ENCODE assay signal across 25 cellular contexts in genomic region chr4:911221-911751, GRCh38. TPM values are rescaled to one million over a fixed set of nuclear protein-coding genes. Genes with fewer than 3 reads are reported as not detected.
DNase-seq lines count a peak whose midpoint lies in the region; ATAC-seq and TF ChIP-seq lines count a peak whose summit lies in the region.
"Had no signal": no experiment of that assay in that cellular context is flagged by ENCODE, and none has a peak within 500 bp of the region (broad histone marks: within the 10 kb centered on the region; RNA-seq: fewer than 3 reads in every experiment).

No MANE protein-coding gene starts in this region.

- H3K18ac ChIP-seq in mesenchymal stem cell (ENCODE audit: low read depth in 1 of 2, low read length in 2 of 2) = no peak overlapping the region

- 98% methylated on average over 23 of the region's 23 CpGs for WGBS in right cardiac atrium
- 97% methylated on average over 23 of the region's 23 CpGs for WGBS in mesenchymal stem cell

- H3K27ac ChIP-seq in right atrium auricular region = no peak overlapping the region
- no peak overlapping the region for H3K27ac ChIP-seq in right cardiac atrium (ENCODE audit: low read length)
- no peak overlapping the region for H3K27ac ChIP-seq in mesenchymal stem cell (ENCODE audit: low read length, poor library complexity, severe bottlenecking)
- H3K27ac ChIP-seq: coronary artery, GM23248, SJCRH30 had no signal

- no peak overlapping the region for H2BK15ac ChIP-seq in mesenchymal stem cell (ENCODE audit: low read depth, poor library complexity, severe bottlenecking)

- no peak overlapping the region for H2BK120ac ChIP-seq in mesenchymal stem cell (ENCODE audit: low read depth, low read length)

- DNase-seq in cardiac septum (ENCODE audit: low spot score) (peak; percentile 59), right atrium auricular region (ENCODE audit: low spot score) (no peak), right cardiac atrium (peak in 2 of 3 donors; percentile 25 to 26), posterior vena cava (ENCODE audit: low spot score) (peak; percentile 63), NCI-H526 (lab: John Stamatoyannopoulos, UW) (no peak), mesenchymal stem cell (no peak)
- DNase-seq: activated CD4-positive, alpha-beta T cell treated with anti-CD3 and anti-CD28 coated beads for 4 hours; activated CD8-positive, alpha-beta T cell treated with anti-CD3 and anti-CD28 coated beads, Interleukin-2, amount 10 ng/mL, durations not matched to agents 7 days and 5 days; amygdala; effector memory CD4-positive, alpha-beta T cell; GM23248; IMR-90; NCI-H1436 treated with DMSO at 0.1 percent for 48 hours; NCI-H774; retina; SJCRH30; T-helper 9 cell had no signal

- H3K23ac ChIP-seq in mesenchymal stem cell (ENCODE audit: low read length in 2 of 2) = no peak overlapping the region

- peaks cover 61% of the 10 kb centered on the region for H3K79me1 ChIP-seq in mesenchymal stem cell (replicated peaks; ENCODE audit: low read length, poor library complexity, severe bottlenecking)

- H2BK5ac ChIP-seq in mesenchymal stem cell (ENCODE audit: low read depth, low read length, poor library complexity, severe bottlenecking) = no peak overlapping the region

- H3K36me3 ChIP-seq in right atrium auricular region (peaks cover 24% of the 10 kb centered on the region), mesenchymal stem cell (ENCODE audit: control insufficient read depth in 1 of 2, insufficient read depth in 2 of 2, low read depth in 1 of 2, low read length in 2 of 2) (peaks cover 33 to 65% of the 10 kb centered on the region in 2 experiments)

- no peak overlapping the region for H3K4ac ChIP-seq in mesenchymal stem cell (ENCODE audit: low read depth in 1 of 2, low read length in 2 of 2)

- no peak overlapping the region for H4K8ac ChIP-seq in mesenchymal stem cell (ENCODE audit: low read length)

- H3K4me2 ChIP-seq in mesenchymal stem cell (ENCODE audit: low read length, poor library complexity, severe bottlenecking) = no peak overlapping the region

- ATAC-seq in right cardiac atrium (no peak), GM18502 (IDR thresholded peaks at IDR 0.05; ENCODE audit: poor library complexity, unreplicated experiment) (no peak), GM18873 (IDR thresholded peaks at IDR 0.05; ENCODE audit: low FRiP score, unreplicated experiment) (no peak)
- ATAC-seq: activated CD8-positive, alpha-beta T cell treated with anti-CD3 and anti-CD28 coated beads, Interleukin-2, amount 10 ng/mL, durations not matched to agents 7 days and 5 days; activated naive CD4-positive, alpha-beta T cell treated with anti-CD3 and anti-CD28 coated beads, Interleukin-2, amount 50 U/mL, for 72 hours; esophagus mucosa; left lung had no signal

- H3K27me3 ChIP-seq in right atrium auricular region (no peaks in the 10 kb centered on the region), right cardiac atrium (ENCODE audit: control insufficient read depth, insufficient read depth) (no peaks in the 10 kb centered on the region), mesenchymal stem cell (ENCODE audit: control insufficient read depth in 1 of 2, insufficient read depth in 1 of 2, low read length in 2 of 2) (no peaks in the 10 kb centered on the region)
- H3K27me3 ChIP-seq: left lung, Peyer's patch, SJCRH30, transverse colon had no signal

- H4K91ac ChIP-seq in mesenchymal stem cell (ENCODE audit: low read length) = no peak overlapping the region

- H2AFZ ChIP-seq in mesenchymal stem cell (ENCODE audit: low read depth, low read length) = no peak overlapping the region
- H2AFZ ChIP-seq: GM23248 had no signal

- H2BK12ac ChIP-seq in mesenchymal stem cell (ENCODE audit: low read length in 2 of 2) = no peak overlapping the region

- H3K9me3 ChIP-seq in right atrium auricular region (no peaks in the 10 kb centered on the region), right cardiac atrium (ENCODE audit: control insufficient read depth, low read length) (no peaks in the 10 kb centered on the region), mesenchymal stem cell (ENCODE audit: control insufficient read depth, low read length) (no peaks in the 10 kb centered on the region)
- H3K9me3 ChIP-seq: left lung, Peyer's patch, SJCRH30, transverse colon had no signal

- H2AK5ac ChIP-seq in mesenchymal stem cell (ENCODE audit: low read length, severe bottlenecking) = no peak overlapping the region

- no peak overlapping the region for H3K14ac ChIP-seq in mesenchymal stem cell (ENCODE audit: low read length in 2 of 2)

- no peak overlapping the region for H3K9ac ChIP-seq in mesenchymal stem cell (ENCODE audit: low read length)
- H3K9ac ChIP-seq: GM23248 had no signal

- no peak for TF ChIP-seq CTCF in right atrium auricular region (IDR thresholded peaks at IDR 0.05)

- H3K4me1 ChIP-seq in right atrium auricular region = no peaks in the 10 kb centered on the region
- no peaks in the 10 kb centered on the region for H3K4me1 ChIP-seq in right cardiac atrium (ENCODE audit: control insufficient read depth, insufficient read depth, low read length)
- peaks cover 4% of the 10 kb centered on the region for H3K4me1 ChIP-seq in mesenchymal stem cell (ENCODE audit: control insufficient read depth, insufficient read depth, low read depth, low read length)
- H3K4me1 ChIP-seq: SJCRH30 had no signal

- no peak overlapping the region for H3K4me3 ChIP-seq in right atrium auricular region
- H3K4me3 ChIP-seq in right cardiac atrium (ENCODE audit: low read length) = no peak overlapping the region
- no peak overlapping the region for H3K4me3 ChIP-seq in mesenchymal stem cell (ENCODE audit: insufficient read depth in 1 of 2, low read depth in 1 of 2, low read length in 2 of 2)
- H3K4me3 ChIP-seq: coronary artery, GM23248, left lung, Peyer's patch, SJCRH30, transverse colon had no signal

- intact Hi-C loops in cardiac septum (cut with DNase I) = no loop called here
- intact Hi-C loops in right cardiac atrium (cut with DNase I) = no loop called here
- intact Hi-C loops in posterior vena cava (cut with DNase I) = no loop called here

RNA-seq across cellular contexts. Expression of gene GAK, which starts 20.8 kb away (rescaled TPM):
- total RNA-seq in cardiac septum (36.1 TPM), right atrium auricular region (10 to 100 TPM; 27.8 to 52.2 TPM), right cardiac atrium (10 to 100 TPM; 35.5 to 40.2 (median 37.6) TPM), posterior vena cava (10 to 100 TPM; 63.5 to 73.5 TPM)
- 45.6 TPM for polyA plus RNA-seq in right cardiac atrium
- polyA plus RNA-seq in mesenchymal stem cell (2013, experiment 1 of 2) = 65.4 TPM
- polyA plus RNA-seq in mesenchymal stem cell (2013, experiment 2 of 2) = 63.5 TPM

RNA-seq across cellular contexts. Expression of gene TMEM175, which starts 21.0 kb away (rescaled TPM):
- total RNA-seq in cardiac septum (22.7 TPM), right atrium auricular region (10 to 100 TPM; 20.2 to 24.0 TPM), right cardiac atrium (10 to 100 TPM; 20.9 to 26.0 (median 23.0) TPM), posterior vena cava (10 to 100 TPM; 15.3 to 16.4 TPM)
- polyA plus RNA-seq in right cardiac atrium = 31.1 TPM
- 20.5 TPM for polyA plus RNA-seq in mesenchymal stem cell (2013, experiment 1 of 2)
- 23.0 TPM for polyA plus RNA-seq in mesenchymal stem cell (2013, experiment 2 of 2)

Comparison
In these comparisons a context has a peak if more than half of its experiments do, and no peak if none do; other contexts are left out.
1. DNase-seq: peak in cardiac septum (single experiment), right cardiac atrium (2 of 3) and posterior vena cava (single experiment); none in right atrium auricular region (single experiment), NCI-H526 (0 of 2) and mesenchymal stem cell (single experiment).